ENCODE assay signal across 24 cellular contexts in genomic region chr3:86828751-86829150, GRCh38.
"Had no signal": no experiment of that assay in that cellular context is flagged by ENCODE, and none has a peak within 500 bp of the region (broad histone marks: within the 10 kb centered on the region; RNA-seq: fewer than 3 reads in every experiment).

No MANE protein-coding gene starts in this region.

- H3K27ac ChIP-seq: foreskin keratinocyte, heart right ventricle, right lobe of liver, suprapubic skin, tibial artery, upper lobe of right lung had no signal

- H3K4me2 ChIP-seq: smooth muscle cell had no signal

- H3K9me3 ChIP-seq: heart right ventricle, right lobe of liver, suprapubic skin, tibial artery, upper lobe of right lung had no signal

- H3K4me3 ChIP-seq: heart right ventricle, right lobe of liver, smooth muscle cell, suprapubic skin, tibial artery, upper lobe of right lung had no signal

- H3K4me1 Mint-ChIP-seq: activated CD4-positive, alpha-beta T cell treated with anti-CD3 and anti-CD28 coated beads for 36 hours; endodermal cell; natural killer cell had no signal

- DNase-seq: activated CD4-positive, alpha-beta T cell treated with anti-CD3 and anti-CD28 coated beads for 36 hours; activated CD4-positive, alpha-beta T cell treated with anti-CD3 and anti-CD28 coated beads, Interleukin-2, amount 50 U/mL, for 4 hours; activated CD4-positive, CD25-positive, alpha-beta regulatory T cell; activated effector memory CD4-positive, alpha-beta T cell treated with Interleukin-2 at 50 U/mL for 16 hours; activated naive CD4-positive, alpha-beta T cell treated with Interleukin-2 at 50 U/mL for 16 hours; activated T-cell treated with anti-CD3 and anti-CD28 coated beads for 4 hours; activated T-cell treated with anti-CD3 and anti-CD28 coated beads, Interleukin-2, amount 50 U/mL, for 72 hours; aorta; central memory CD4-positive, alpha-beta T cell; endodermal cell; foreskin keratinocyte; heart right ventricle; midbrain; natural killer cell; right lobe of liver; stimulated activated CD4-positive, alpha-beta T cell treated with anti-CD3 and anti-CD28 coated beads, Interleukin-15, amount 100 ng/mL, for 24 hours; stimulated activated CD4-positive, alpha-beta T cell treated with anti-CD3 and anti-CD28 coated beads, Interleukin-2, amount 100 ng/mL, for 24 hours; stimulated activated naive CD4-positive, alpha-beta T cell; tibial artery; upper lobe of right lung had no signal

- H3K27me3 ChIP-seq: foreskin keratinocyte, heart right ventricle, right lobe of liver, suprapubic skin, tibial artery, upper lobe of right lung had no signal

- H3K27me3 Mint-ChIP-seq: activated CD4-positive, alpha-beta T cell treated with anti-CD3 and anti-CD28 coated beads for 36 hours; activated naive CD8-positive, alpha-beta T cell; dendritic cell treated with granulocyte-macrophage colony-stimulating factor and Interleukin-4, amounts not matched to agents 40 ng/mL and 50 ng/mL, for 4 days had no signal

- H3K9me3 Mint-ChIP-seq: endodermal cell had no signal

- H3K36me3 Mint-ChIP-seq: activated naive CD8-positive, alpha-beta T cell; natural killer cell had no signal

- H3K4me3 Mint-ChIP-seq: activated CD4-positive, alpha-beta T cell treated with anti-CD3 and anti-CD28 coated beads for 36 hours; activated naive CD8-positive, alpha-beta T cell; activated T-cell treated with anti-CD3 and anti-CD28 coated beads, Interleukin-2, amount 50 U/mL, for 72 hours; dendritic cell treated with granulocyte-macrophage colony-stimulating factor and Interleukin-4, amounts not matched to agents 40 ng/mL and 50 ng/mL, for 4 days; endodermal cell; natural killer cell had no signal

- H3K27ac Mint-ChIP-seq: activated CD4-positive, alpha-beta T cell treated with anti-CD3 and anti-CD28 coated beads for 36 hours; activated naive CD8-positive, alpha-beta T cell; activated T-cell treated with anti-CD3 and anti-CD28 coated beads, Interleukin-2, amount 50 U/mL, for 72 hours; dendritic cell treated with granulocyte-macrophage colony-stimulating factor and Interleukin-4, amounts not matched to agents 40 ng/mL and 50 ng/mL, for 4 days; endodermal cell; natural killer cell had no signal

- H3K4me1 ChIP-seq: foreskin keratinocyte, heart right ventricle, right lobe of liver, suprapubic skin, upper lobe of right lung had no signal

- H3K36me3 ChIP-seq: heart right ventricle, right lobe of liver, suprapubic skin, tibial artery, upper lobe of right lung had no signal
